Comparison of ENCODE assay signal across 8 cellular contexts in the genomic region with DNA sequence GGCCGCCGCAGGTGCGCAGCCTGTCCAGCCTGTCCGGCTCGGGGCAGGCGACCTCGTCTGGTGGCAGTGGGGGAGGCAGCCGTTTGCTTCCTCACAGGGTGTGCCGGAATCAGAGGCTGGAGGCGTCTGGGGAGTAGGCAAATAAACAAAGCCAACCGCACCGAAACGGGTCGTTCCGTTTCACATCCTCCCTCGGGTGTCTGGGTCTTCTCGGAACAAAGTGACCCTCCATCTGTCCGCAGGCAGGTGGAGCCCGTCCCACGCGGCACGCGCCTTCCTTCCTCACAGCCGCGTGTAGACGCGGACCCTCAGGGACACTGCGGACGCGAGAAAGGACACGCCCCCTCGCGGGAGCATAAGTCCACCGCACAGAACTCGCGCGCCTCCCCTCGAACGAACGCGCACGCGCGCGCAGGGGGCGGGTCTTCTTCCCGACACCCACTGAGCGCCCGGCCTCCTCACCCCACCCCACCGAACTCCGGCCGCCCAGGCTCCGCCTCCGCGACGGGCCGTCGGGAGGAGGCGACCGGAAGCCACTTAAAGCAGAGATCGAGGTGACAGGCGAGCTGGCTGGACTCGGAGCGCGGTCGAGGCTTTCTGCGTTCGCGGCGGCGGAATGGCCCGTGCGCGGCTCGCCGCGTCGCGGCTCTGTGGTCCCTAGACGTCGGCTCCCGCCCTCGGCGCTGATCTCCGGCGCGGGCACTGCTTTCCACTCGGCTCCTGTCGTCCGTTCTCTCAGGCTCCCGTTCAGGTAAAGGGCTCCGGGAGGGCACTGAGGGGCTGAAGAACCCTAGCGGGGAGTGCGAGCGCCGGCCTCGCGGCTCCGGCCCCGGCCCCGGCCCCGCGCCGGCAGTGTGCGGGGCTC. TPM values are rescaled to one million over a fixed set of nuclear protein-coding genes. Genes with fewer than 3 reads are reported as not detected.
DNase-seq lines count a peak whose midpoint lies in the region; ATAC-seq and TF ChIP-seq lines count a peak whose summit lies in the region.

Gene TIPARP (plus strand): TSS at position 545 of the 865 bp plus-strand sequence. CDS start 3,108 bp downstream, outside the sequence.

- ATAC-seq in GM18909 (IDR thresholded peaks at IDR 0.05; ENCODE audit: poor library complexity, unreplicated experiment) (peak; percentile 86), HG03175 (IDR thresholded peaks at IDR 0.05; ENCODE audit: unreplicated experiment) (peak; percentile 86), WTC11 (peak; percentile 85)

- peak within 1 kb of the TSS; percentile 91 for H3K4me3 Mint-ChIP-seq in WTC11

- peaks cover 7% of the 10 kb centered on the region; the same call in 1 of the 2 replicates for H3K27me3 Mint-ChIP-seq in WTC11 (ENCODE audit: low read depth)

- POLR2A ChIA-PET in WTC11 (lab: Charles Lee) = interaction anchor here (0.6 to 2.1 kb wide), 6 partner anchors 112 to 485 kb away, joined by 3 to 12 read pairs (median 3); partner anchors contain the start of genes CCNL1 and SSR3

- peak within 1 kb of the TSS; percentile 80 to 82 for H3K4me3 ChIP-seq in cardiac fibroblast (replicated peaks in 1 of 2; ENCODE audit: low read depth in 2 of 2, low read length in 2 of 2)

- TF ChIP-seq CTCF in WTC11 (IDR thresholded peaks at IDR 0.05) = no peak; the same call in 1 of the 2 replicates
- TF ChIP-seq CTCF in cardiac fibroblast (IDR thresholded peaks at IDR 0.05; ENCODE audit: low read depth, low read length) = peak; percentile 56

- peak within 1 kb of the TSS; percentile 99 for H3K27ac Mint-ChIP-seq in WTC11

- peak; percentile 99 for DNase-seq in AG08396 (ENCODE audit: low spot score)
- peak; percentile 92 for DNase-seq in NCI-H2227 treated with DMSO at 0.1 percent for 48 hours (lab: John Stamatoyannopoulos, UW)
- DNase-seq in WTC11 (ENCODE audit: low spot score) = peak; percentile 92
- peak; percentile 97 to 99 for DNase-seq in cardiac fibroblast (ENCODE audit: low read depth in 2 of 2)
- DNase-seq in iPS-NIHi7 (ENCODE audit: extremely low spot score) = peak; percentile 92
- peak; percentile 96 for DNase-seq in smooth muscle cell of the brain vasculature (ENCODE audit: low read depth, low spot score)

- H3K9me3 Mint-ChIP-seq in WTC11 = no peaks in the 10 kb centered on the region

- H3K4me1 Mint-ChIP-seq in WTC11 = peaks cover 21% of the 10 kb centered on the region

- CTCF ChIA-PET in WTC11 (lab: Charles Lee) = interaction anchor here (0.5 to 2.7 kb wide), 21 partner anchors 8 to 733 kb away, joined by 3 to 18 read pairs (median 4); partner anchors contain the start of gene SSR3

- peaks cover 14% of the 10 kb centered on the region for H3K36me3 Mint-ChIP-seq in WTC11

TF ChIP-seq in WTC11, 78 proteins besides CTCF, POLR2A, EP300 and RAD21 (continues in another document):
- TF ChIP-seq EMX1 (CRISPR knock-in tag; IDR thresholded peaks at IDR 0.05) (peak; percentile 65; the same call in 1 of the 2 replicates), ZNF317 (CRISPR knock-in tag; IDR thresholded peaks at IDR 0.05; ENCODE audit: borderline replicate concordance, low read depth) (peak; percentile 80), ZNF232 (CRISPR knock-in tag; IDR thresholded peaks at IDR 0.05) (peak; percentile 57), USF2 (CRISPR knock-in tag; IDR thresholded peaks at IDR 0.05) (no peak), FOXP1 (CRISPR knock-in tag; IDR thresholded peaks at IDR 0.05; ENCODE audit: borderline replicate concordance) (peak; percentile 94; the same call in 1 of the 2 replicates), TEAD1 (CRISPR knock-in tag; IDR thresholded peaks at IDR 0.05) (0 out of 2 replicates have a peak, but pooled peaks have one; percentile 13), E2F5 (CRISPR knock-in tag; IDR thresholded peaks at IDR 0.05) (peak; percentile 55; the same call in 1 of the 2 replicates), MXD4 (CRISPR knock-in tag; IDR thresholded peaks at IDR 0.05; ENCODE audit: borderline replicate concordance) (no peak), RELA (CRISPR knock-in tag; IDR thresholded peaks at IDR 0.05; ENCODE audit: borderline replicate concordance) (no peak), SP1 (CRISPR knock-in tag; conservative IDR thresholded peaks at IDR 0.05) (peak; percentile 95), HMGXB4 (CRISPR knock-in tag; IDR thresholded peaks at IDR 0.05) (peak; percentile 93), MYBL2 (CRISPR knock-in tag; IDR thresholded peaks at IDR 0.05) (peak; percentile 74; the same call in 1 of the 2 replicates), ZNF219 (CRISPR knock-in tag; IDR thresholded peaks at IDR 0.05; ENCODE audit: borderline replicate concordance) (0 out of 2 replicates have a peak, but pooled peaks have one; percentile 71), FOXP4 (CRISPR knock-in tag; IDR thresholded peaks at IDR 0.05) (peak; percentile 56), ZNF138 (CRISPR knock-in tag; conservative IDR thresholded peaks at IDR 0.05) (no peak), FOXK1 (CRISPR knock-in tag; IDR thresholded peaks at IDR 0.05) (peak; percentile 76), HMGA2 (CRISPR knock-in tag; IDR thresholded peaks at IDR 0.05) (0 out of 2 replicates have a peak, but pooled peaks have one; percentile 42), TCF7 (CRISPR knock-in tag; IDR thresholded peaks at IDR 0.05; ENCODE audit: low read depth) (no peak), OVOL2 (CRISPR knock-in tag; IDR thresholded peaks at IDR 0.05; ENCODE audit: borderline replicate concordance) (no peak)

RNA-seq across cellular contexts. Expression of gene TIPARP, which starts in this region (rescaled TPM):
- total RNA-seq in WTC11 (2021) = 5.0 to 5.6 TPM (median 5.1 TPM) in 3 replicates

Comparison
In these comparisons a context has a peak if more than half of its experiments do, and no peak if none do; other contexts are left out.
1. Peak in every context shown above with its lines: DNase-seq, ATAC-seq and H3K4me3 ChIP-seq.